ENCODE assay signal across 35 cellular contexts in genomic region chr6:75568100-75568499, GRCh38.
"Had no signal": no experiment of that assay in that cellular context is flagged by ENCODE, and none has a peak within 500 bp of the region (broad histone marks: within the 10 kb centered on the region; RNA-seq: fewer than 3 reads in every experiment).

No MANE protein-coding gene starts in this region.

- DNase-seq: Karpas-422, Kasumi-1, MG63, MM.1S, MV-4-11, NCI-H1048, NCI-H1092, NCI-H1092 treated with DMSO at 0.1 percent for 48 hours, NCI-H1105, NCI-H1105 treated with DMSO at 0.1 percent for 48 hours, NCI-H1417, NCI-H1417 treated with DMSO at 0.1 percent for 48 hours, NCI-H1436, NCI-H1436 treated with DMSO at 0.1 percent for 48 hours, NCI-H146, NCI-H1694, NCI-H1694 treated with DMSO at 0.1 percent for 48 hours, NCI-H187, NCI-H187 treated with DMSO at 0.1 percent for 48 hours, NCI-H1930, NCI-H2029, NCI-H2029 treated with DMSO at 0.1 percent for 48 hours, NCI-H2081, NCI-H2081 treated with DMSO at 0.1 percent for 48 hours, NCI-H2107, NCI-H2171, NCI-H2171 treated with DMSO at 0.1 percent for 48 hours, NCI-H2227 treated with DMSO at 0.1 percent for 48 hours, NCI-H226, NCI-H345, NCI-H446, NCI-H446 treated with DMSO at 0.1 percent for 48 hours, NCI-H510A, NCI-H510A treated with DMSO at 0.1 percent for 48 hours, NCI-H524 had no signal

- H3K27me3 ChIP-seq: MG63 had no signal

- H3K36me3 ChIP-seq: MG63 had no signal

- H3K4me3 ChIP-seq: MG63 had no signal
